Comparison of ENCODE assay signal across 8 cellular contexts in genomic region chr9:83473488-83473971, GRCh38.
DNase-seq lines count a peak whose midpoint lies in the region; ATAC-seq and TF ChIP-seq lines count a peak whose summit lies in the region.

No MANE protein-coding gene starts in this region.

- peak overlapping the region; percentile 59 for H3K4me3 Mint-ChIP-seq in activated naive CD4-positive, alpha-beta T cell treated with anti-CD3 and anti-CD28 coated beads, Interleukin-2, amount 10 ng/mL, durations not matched to agents 7 days and 5 days

- CTCF ChIA-PET in activated naive CD4-positive, alpha-beta T cell treated with anti-CD3 and anti-CD28 coated beads, Interleukin-2, amount 10 ng/mL, durations not matched to agents 7 days and 5 days (lab: Charles Lee), result no interaction called here

- peak; percentile 36 for DNase-seq in activated naive CD4-positive, alpha-beta T cell treated with anti-CD3 and anti-CD28 coated beads, Interleukin-2, amount 10 ng/mL, durations not matched to agents 7 days and 5 days
- DNase-seq in activated naive CD4-positive, alpha-beta T cell (lab: John Stamatoyannopoulos, UW), result no peak
- DNase-seq in renal cortical epithelial cell (ENCODE audit: low read depth) (peak; percentile 48), OCI-M2 (lab: John Stamatoyannopoulos, UW; ENCODE audit: unreplicated experiment) (no peak), NCI-H2081 treated with DMSO at 0.1 percent for 48 hours (lab: John Stamatoyannopoulos, UW) (no peak), DMS79 (lab: John Stamatoyannopoulos, UW) (no peak)

- H3K4me1 Mint-ChIP-seq in activated naive CD4-positive, alpha-beta T cell treated with anti-CD3 and anti-CD28 coated beads, Interleukin-2, amount 10 ng/mL, durations not matched to agents 7 days and 5 days, result peaks cover 23% of the 10 kb centered on the region

- H3K27me3 Mint-ChIP-seq in activated naive CD4-positive, alpha-beta T cell treated with anti-CD3 and anti-CD28 coated beads, Interleukin-2, amount 10 ng/mL, durations not matched to agents 7 days and 5 days, result no peaks in the 10 kb centered on the region

- no peak for TF ChIP-seq CTCF in WI38 (IDR thresholded peaks at IDR 0.05; ENCODE audit: low read depth, low read length)

- H3K9me3 Mint-ChIP-seq in activated naive CD4-positive, alpha-beta T cell treated with anti-CD3 and anti-CD28 coated beads, Interleukin-2, amount 10 ng/mL, durations not matched to agents 7 days and 5 days, result no peaks in the 10 kb centered on the region

- peak overlapping the region; percentile 49 for H3K4me3 ChIP-seq in WI38 (ENCODE audit: low read depth, low read length)

- peak; percentile 75 for ATAC-seq in HG02970 (IDR thresholded peaks at IDR 0.05; ENCODE audit: low FRiP score, unreplicated experiment)

- peak overlapping the region; percentile 89 for H3K27ac Mint-ChIP-seq in activated naive CD4-positive, alpha-beta T cell treated with anti-CD3 and anti-CD28 coated beads, Interleukin-2, amount 10 ng/mL, durations not matched to agents 7 days and 5 days

- H3K36me3 Mint-ChIP-seq in activated naive CD4-positive, alpha-beta T cell treated with anti-CD3 and anti-CD28 coated beads, Interleukin-2, amount 10 ng/mL, durations not matched to agents 7 days and 5 days, result peaks cover 2% of the 10 kb centered on the region

Comparison
In these comparisons a context has a peak if more than half of its experiments do, and no peak if none do; other contexts are left out.
1. DNase-seq: peak in activated naive CD4-positive, alpha-beta T cell treated with anti-CD3 and anti-CD28 coated beads, Interleukin-2, amount 10 ng/mL, durations not matched to agents 7 days and 5 days (single experiment) and renal cortical epithelial cell (single experiment); none in activated naive CD4-positive, alpha-beta T cell (0 of 4), OCI-M2 (single experiment), NCI-H2081 treated with DMSO at 0.1 percent for 48 hours (single experiment) and DMS79 (single experiment).